10 cellular contexts compared by ENCODE assay signal in genomic region chr10:128610113-128610512, GRCh38.
"Had no signal": no experiment of that assay in that cellular context is flagged by ENCODE, and none has a peak within 500 bp of the region (broad histone marks: within the 10 kb centered on the region; RNA-seq: fewer than 3 reads in every experiment).

No MANE protein-coding gene starts in this region.

- H3K4me1 ChIP-seq: HAP-1 had no signal

- H3K9ac ChIP-seq: GM23248 had no signal

- FAIRE-seq: H54 had no signal

- H3K27ac ChIP-seq: GM23248 had no signal

- H3K36me3 ChIP-seq: HAP-1 had no signal

- H3K4me3 ChIP-seq: GM23248, GM23338, HAP-1 had no signal

- DNase-seq: GM23248, GOT3, H7, H9, HCEC 1CT, HFFc6 had no signal

- H3K4me2 ChIP-seq: GM23338 had no signal

- ATAC-seq: GM23338, HCT116 had no signal

- H2AFZ ChIP-seq: GM23248, GM23338 had no signal

- H3K9me3 ChIP-seq: HAP-1 had no signal
